10 cellular contexts compared by ENCODE assay signal in genomic region chr15:57747206-57747605, GRCh38. TPM values are rescaled to one million over a fixed set of nuclear protein-coding genes. Genes with fewer than 3 reads are reported as not detected.
A peak's percentile ranks its signal among the peaks of the same experiment; 100 is the strongest.
DNase-seq lines count a peak whose midpoint lies in the region; ATAC-seq and TF ChIP-seq lines count a peak whose summit lies in the region.
"Had no signal": no experiment of that assay in that cellular context is flagged by ENCODE, and none has a peak within 500 bp of the region (broad histone marks: within the 10 kb centered on the region; RNA-seq: fewer than 3 reads in every experiment).

No MANE protein-coding gene starts in this region.

- no peaks in the 10 kb centered on the region for H3K9me3 ChIP-seq in HUES64 (ENCODE audit: insufficient read depth, low read depth, low read length)
- no peaks in the 10 kb centered on the region for H3K9me3 ChIP-seq in parathyroid adenoma (ENCODE audit: control insufficient read depth, low read length)

- no peak for TF ChIP-seq CTCF in fibroblast of mammary gland (conservative IDR thresholded peaks at IDR 0.05; ENCODE audit: control insufficient read depth, insufficient read depth, low read depth, low read length)
- no peak for TF ChIP-seq CTCF in parathyroid adenoma (IDR thresholded peaks at IDR 0.05)
- TF ChIP-seq CTCF in RWPE1 (conservative IDR thresholded peaks at IDR 0.05; ENCODE audit: low read depth): no peak

- ATAC-seq in HG03095 (IDR thresholded peaks at IDR 0.05; ENCODE audit: unreplicated experiment): no peak

- POLR2A ChIA-PET in RWPE1 (lab: Yijun Ruan, JAX; ENCODE audit: low non-redundant PET): no interaction called here

- H3K36me3 ChIP-seq in HUES64 (ENCODE audit: insufficient read depth, low read length) (no peaks in the 10 kb centered on the region), parathyroid adenoma (ENCODE audit: control insufficient read depth, insufficient read depth, low read length) (no peaks in the 10 kb centered on the region)
- H3K36me3 ChIP-seq: WERI-Rb-1 had no signal

- no peak overlapping the region for H3K4me2 ChIP-seq in parathyroid adenoma (ENCODE audit: low read length)
- H3K4me2 ChIP-seq: PC-9 had no signal

- H3K4me1 ChIP-seq in HUES64 (ENCODE audit: insufficient read depth, low read length) (peaks cover 36% of the 10 kb centered on the region), parathyroid adenoma (no peaks in the 10 kb centered on the region)

- peak overlapping the region; percentile 11 for H2AFZ ChIP-seq in parathyroid adenoma
- H2AFZ ChIP-seq: PC-9 had no signal

- H3K27ac ChIP-seq in HUES64 (ENCODE audit: low read depth, low read length) (peak overlapping the region; percentile 18; the same call in 1 of the 2 replicates), parathyroid adenoma (no peak overlapping the region), RWPE1 (no peak overlapping the region)
- H3K27ac ChIP-seq: PC-9, WERI-Rb-1 had no signal

- H3K79me2 ChIP-seq in parathyroid adenoma: no peaks in the 10 kb centered on the region

- DNase-seq in NCI-H1092 treated with DMSO at 0.1 percent for 48 hours (lab: John Stamatoyannopoulos, UW) (peak; percentile 2), NCI-H1092 (lab: John Stamatoyannopoulos, UW) (no peak), fibroblast of mammary gland (ENCODE audit: low read depth) (peak; percentile 27), islet precursor cell (no peak), RWPE1 (ENCODE audit: low spot score) (no peak)
- DNase-seq: PC-9, WERI-Rb-1 had no signal

- H3K4me3 ChIP-seq in HUES64 (ENCODE audit: low read length) (no peak overlapping the region), fibroblast of mammary gland (ENCODE audit: control insufficient read depth, low read depth, low read length) (no peak overlapping the region), parathyroid adenoma (ENCODE audit: low read depth, low read length) (no peak overlapping the region)
- H3K4me3 ChIP-seq: PC-9 had no signal

- CTCF ChIA-PET in RWPE1 (lab: Yijun Ruan, JAX): interaction anchor here (0.7 to 1.7 kb wide), 3 partner anchors 14 to 324 kb away, joined by 5 to 7 read pairs (median 7); no protein-coding TSS in a partner anchor

- 62% methylated on average over 8 of the region's 9 CpGs for WGBS in HUES64

- no peak overlapping the region for H3K9ac ChIP-seq in HUES64 (ENCODE audit: low read depth, low read length)
- no peak overlapping the region for H3K9ac ChIP-seq in parathyroid adenoma

- H3K27me3 ChIP-seq in HUES64 (ENCODE audit: insufficient read depth, low read length): no peaks in the 10 kb centered on the region
- no peaks in the 10 kb centered on the region for H3K27me3 ChIP-seq in parathyroid adenoma (ENCODE audit: control insufficient read depth, insufficient read depth, low read length)

RNA-seq across cellular contexts. Expression of gene POLR2M, which starts 40.7 kb away (rescaled TPM):
- polyA plus RNA-seq in HUES64 (2013, experiment 1 of 2): 28.0 TPM
- polyA plus RNA-seq in HUES64 (2013, experiment 2 of 2): 32.5 TPM

Comparison
In these comparisons a context has a peak if more than half of its experiments do, and no peak if none do; other contexts are left out.
1. DNase-seq: peak in NCI-H1092 treated with DMSO at 0.1 percent for 48 hours (single experiment) and fibroblast of mammary gland (single experiment); none in NCI-H1092 (single experiment), islet precursor cell (single experiment) and RWPE1 (single experiment).